Comparison of ENCODE assay signal across 18 cellular contexts in the genomic region with DNA sequence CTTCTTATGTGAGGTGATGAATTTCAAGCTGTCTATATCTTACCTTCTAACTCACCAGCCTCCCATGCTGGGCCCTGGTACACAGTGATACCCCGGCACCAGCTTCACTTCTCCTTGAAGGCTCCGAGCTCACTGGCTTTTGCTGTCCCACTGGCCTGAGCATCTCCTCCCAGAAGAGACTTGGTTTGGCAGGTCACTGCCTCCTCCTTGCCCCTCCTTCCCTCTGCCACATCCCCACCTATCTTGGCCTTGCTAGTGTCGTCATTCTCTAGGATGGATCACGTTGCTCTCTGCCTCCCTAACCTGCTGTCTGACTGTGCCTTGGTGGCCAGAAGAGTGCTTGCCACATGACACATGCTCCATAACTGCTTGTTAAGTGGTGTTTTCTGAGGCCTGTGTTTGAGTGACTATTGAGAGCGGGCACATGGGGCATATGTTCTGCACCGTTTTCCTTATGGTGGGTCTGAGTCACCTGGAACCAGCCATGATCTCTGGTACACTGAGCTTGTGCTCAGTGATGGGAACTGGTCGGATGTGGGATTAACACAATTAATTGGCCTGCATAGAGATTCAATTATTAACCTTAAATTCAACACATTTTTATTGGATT.
DNase-seq lines count a peak whose midpoint lies in the region; ATAC-seq, FAIRE-seq and TF ChIP-seq lines count a peak whose summit lies in the region.
"Had no signal": no experiment of that assay in that cellular context is flagged by ENCODE, and none has a peak within 500 bp of the region (broad histone marks: within the 10 kb centered on the region; RNA-seq: fewer than 3 reads in every experiment).

No MANE protein-coding gene starts in this region.

- no peaks in the 10 kb centered on the region for H3K79me2 ChIP-seq in H1 (ENCODE audit: control insufficient read depth in 1 of 2, insufficient read depth in 2 of 2, low read length in 2 of 2)

- no peak overlapping the region for H3K4ac ChIP-seq in H1 (replicated peaks; ENCODE audit: insufficient read length, low read depth, low read length)
- H3K4ac ChIP-seq in neuronal stem cell (ENCODE audit: low read length): peak overlapping the region; percentile 39

- 0 out of 2 replicates have a peak overlapping the region, but pooled peaks have one; percentile 61 for H2BK20ac ChIP-seq in H1 (ENCODE audit: low read length)

- H2BK12ac ChIP-seq in H1 (ENCODE audit: low read depth, low read length): no peak overlapping the region
- H2BK12ac ChIP-seq in neuronal stem cell (ENCODE audit: low read length): peak overlapping the region; percentile 35

- POLR2A ChIA-PET in H1 (lab: Charles Lee; ENCODE audit: partially characterized antibody): no interaction called here

- H2BK15ac ChIP-seq in H1 (ENCODE audit: low read length): no peak overlapping the region
- no peak overlapping the region for H2BK15ac ChIP-seq in neuronal stem cell (ENCODE audit: low read length)

- peak overlapping the region; percentile 19 for H3K27ac Mint-ChIP-seq in Calu3 (ENCODE audit: unreplicated experiment)
- H3K27ac Mint-ChIP-seq: CD8-positive, alpha-beta T cell had no signal

- no peak for TF ChIP-seq RAD21 in H1 (IDR thresholded peaks at IDR 0.05 in 1 of 2, conservative IDR thresholded peaks at IDR 0.05 in 1 of 2; ENCODE audit: low read depth in 2 of 2, low read length in 2 of 2)

- TF ChIP-seq CTCF in Calu3 (IDR thresholded peaks at IDR 0.05; ENCODE audit: unreplicated experiment): no peak
- TF ChIP-seq CTCF in H1 (IDR thresholded peaks at IDR 0.05; ENCODE audit: control extremely low read depth in 1 of 3, insufficient read depth in 1 of 3, low read depth in 1 of 3, low read length in 3 of 3): no peak

- no peaks in the 10 kb centered on the region; a peak in 1 of 7 replicates for H3K4me1 ChIP-seq in H1 (replicated peaks in 1 of 4; ENCODE audit: control insufficient read depth in 3 of 4, insufficient read depth in 4 of 4, low read length in 3 of 4)
- H3K4me1 ChIP-seq in neuronal stem cell (ENCODE audit: control insufficient read depth in 2 of 2, insufficient read depth in 1 of 2, low read depth in 1 of 2, low read length in 2 of 2): peaks cover 0 to 8% of the 10 kb centered on the region in 2 donors

- DNase-seq in Calu3 (no peak), H1 (ENCODE audit: low read depth in 1 of 2, low spot score in 2 of 2) (no peak), kidney glomerular epithelial cell (lab: John Stamatoyannopoulos, UW) (peak; percentile 61), neuronal stem cell (ENCODE audit: low spot score) (no peak), DMS153 (lab: John Stamatoyannopoulos, UW) (no peak), NCI-H187 treated with DMSO at 0.1 percent for 48 hours (lab: John Stamatoyannopoulos, UW) (no peak)
- DNase-seq: 8988T; CD8-positive, alpha-beta T cell; DMS79; GDM1; GOT3; H9 had no signal

- WGBS in H1 (ENCODE audit: extremely low coverage in 1 of 2, insufficient coverage in 1 of 2, insufficient read length in 1 of 2, insufficient replicate concordance in 2 of 2, low coverage in 1 of 2, low lambda C conversion rate in 2 of 2, missing lambda C conversion rate in 1 of 2), 2 experiments: 95% methylated on average over 7 of the region's 7 CpGs; no CpG with 5 or more reads in 1 of the 2 experiments
- no CpG with 5 or more reads among the region's 7 CpGs for WGBS in neuronal stem cell (ENCODE audit: extremely low coverage in 2 of 2, insufficient read length in 2 of 2, insufficient replicate concordance in 1 of 2), 2 donors

- no peak for FAIRE-seq in H1 (lab: Jason Lieb, UNC)
- FAIRE-seq: D721Med, GM12892, GM18507 had no signal

- H3K27me3 Mint-ChIP-seq in Calu3 (ENCODE audit: unreplicated experiment): no peaks in the 10 kb centered on the region

- H3K14ac ChIP-seq in H1 (ENCODE audit: insufficient read length) (no peak overlapping the region), neuronal stem cell (ENCODE audit: low read length) (no peak overlapping the region)

- H3K27ac ChIP-seq in H1 (ENCODE audit: low read depth, low read length): no peak overlapping the region
- no peak overlapping the region for H3K27ac ChIP-seq in neuronal stem cell (replicated peaks; ENCODE audit: low read length)
- H3K27ac ChIP-seq: BLaER1 had no signal

- H3K36me3 Mint-ChIP-seq in Calu3 (ENCODE audit: insufficient read depth, unreplicated experiment): no peaks in the 10 kb centered on the region
- H3K36me3 Mint-ChIP-seq: CD8-positive, alpha-beta T cell had no signal

- no peaks in the 10 kb centered on the region for H3K27me3 ChIP-seq in H1 (replicated peaks in 1 of 4; ENCODE audit: control insufficient read depth in 3 of 4, extremely low read depth in 1 of 4, insufficient read depth in 3 of 4, low read length in 3 of 4)
- H3K27me3 ChIP-seq in neuronal stem cell (ENCODE audit: control insufficient read depth in 3 of 3, insufficient read depth in 3 of 3, low read depth in 1 of 3, low read length in 3 of 3): no peaks in the 10 kb centered on the region
- H3K27me3 ChIP-seq: BLaER1 had no signal

- H2AFZ ChIP-seq in H1 (ENCODE audit: low read length): no peak overlapping the region
- no peak overlapping the region for H2AFZ ChIP-seq in neuronal stem cell (ENCODE audit: low read length)

- H3K4me3 ChIP-seq in H1 (ENCODE audit: extremely low read depth in 1 of 4, insufficient read depth in 2 of 4, low read depth in 3 of 4, low read length in 4 of 4) (no peak overlapping the region), neuronal stem cell (ENCODE audit: low read length in 2 of 2) (peak overlapping the region in 1 of 2 donors; percentile 47)
- H3K4me3 ChIP-seq: BLaER1 had no signal

- peaks cover 7% of the 10 kb centered on the region for H3K79me1 ChIP-seq in H1 (ENCODE audit: low read depth, low read length)
- no peaks in the 10 kb centered on the region for H3K79me1 ChIP-seq in neuronal stem cell (ENCODE audit: low read depth, low read length)

- H3K23me2 ChIP-seq in H1 (ENCODE audit: low read depth, low read length): peaks cover 2% of the 10 kb centered on the region; the same call in 1 of the 2 replicates

- H2BK120ac ChIP-seq in H1 (replicated peaks; ENCODE audit: low read depth, low read length) (no peak overlapping the region), neuronal stem cell (ENCODE audit: low read depth, low read length) (no peak overlapping the region)

- BruUV-seq in Calu3 (replicated peaks; lab: Mats Ljungman, UMichigan): no TSS peak

- TF ChIP-seq POLR2A in H1 (IDR thresholded peaks at IDR 0.05; ENCODE audit: control extremely low read depth in 1 of 2, low read depth in 2 of 2, low read length in 2 of 2): no peak

- H2BK5ac ChIP-seq in H1 (ENCODE audit: low read depth, low read length) (peak overlapping the region; percentile 40; the same call in 1 of the 2 replicates), neuronal stem cell (ENCODE audit: low read length) (no peak overlapping the region)

- H3K4me3 Mint-ChIP-seq in Calu3 (ENCODE audit: low read depth, unreplicated experiment): no peak overlapping the region
- H3K4me3 Mint-ChIP-seq: CD8-positive, alpha-beta T cell; H9 had no signal

- CTCF ChIA-PET in Calu3 (lab: Charles Lee) (no interaction called here), H1 (lab: Charles Lee; ENCODE audit: partially characterized antibody) (interaction anchor here (0.7 to 1.3 kb wide), 2 partner anchors 102 to 145 kb away, joined by 3 to 4 read pairs; partner anchors contain the start of gene MRPS33)

- TF ChIP-seq EP300 in H1 (IDR thresholded peaks at IDR 0.05; ENCODE audit: borderline replicate concordance in 1 of 2, low read depth in 2 of 2, low read length in 2 of 2): no peak

- no peak overlapping the region for H4K5ac ChIP-seq in H1 (ENCODE audit: insufficient read length, low read depth, low read length)

- peaks cover 0 to 3% of the 10 kb centered on the region in 2 experiments; a peak in 1 of 4 replicates for H3K9me3 ChIP-seq in H1 (ENCODE audit: insufficient read depth in 2 of 2, low read depth in 1 of 2, low read length in 1 of 2)
- H3K9me3 ChIP-seq in neuronal stem cell (replicated peaks in 1 of 2; ENCODE audit: control insufficient read depth in 2 of 2, insufficient read depth in 1 of 2, low read depth in 1 of 2, low read length in 2 of 2): peaks cover 0 to 2% of the 10 kb centered on the region in 2 donors

- peaks cover 2% of the 10 kb centered on the region for H3K9me3 Mint-ChIP-seq in Calu3 (ENCODE audit: low read depth, unreplicated experiment)
- H3K9me3 Mint-ChIP-seq: H9 had no signal

- H4K91ac ChIP-seq in H1 (replicated peaks; ENCODE audit: insufficient read length, low read length): no peak overlapping the region
- H4K91ac ChIP-seq in neuronal stem cell (ENCODE audit: low read depth, low read length, poor library complexity): no peak overlapping the region

- peaks cover 0 to 2% of the 10 kb centered on the region in 2 experiments for H4K20me1 ChIP-seq in H1 (replicated peaks in 1 of 2; ENCODE audit: control insufficient read depth in 1 of 2, insufficient read depth in 2 of 2, low read length in 2 of 2)
- H4K20me1 ChIP-seq: BLaER1 had no signal

- H3K23ac ChIP-seq in H1 (ENCODE audit: insufficient read length) (no peak overlapping the region), neuronal stem cell (ENCODE audit: low read depth, low read length, poor library complexity) (peak overlapping the region; percentile 44)

- H4K8ac ChIP-seq in H1 (ENCODE audit: extremely low read depth, insufficient read depth, low read length) (no peak overlapping the region), neuronal stem cell (ENCODE audit: low read depth, low read length) (no peak overlapping the region)

- H3K18ac ChIP-seq in H1 (ENCODE audit: extremely low read depth, low read length) (no peak overlapping the region), neuronal stem cell (ENCODE audit: low read length) (peak overlapping the region; percentile 62)

- H2AK5ac ChIP-seq in H1 (ENCODE audit: low read depth, low read length) (no peak overlapping the region), neuronal stem cell (ENCODE audit: low read depth, low read length) (no peak overlapping the region)

- no peaks in the 10 kb centered on the region for H3K36me3 ChIP-seq in H1 (ENCODE audit: control insufficient read depth in 2 of 4, insufficient read depth in 4 of 4, low read length in 3 of 4)
- peaks cover 0 to 2% of the 10 kb centered on the region in 2 donors for H3K36me3 ChIP-seq in neuronal stem cell (replicated peaks in 1 of 2; ENCODE audit: control insufficient read depth in 2 of 2, insufficient read depth in 2 of 2, low read length in 2 of 2)
- H3K36me3 ChIP-seq: BLaER1 had no signal

- intact Hi-C loops in Calu3 (cut with micrococcal nuclease; ENCODE audit: unreplicated experiment): loop anchor here (5.0 kb wide), 1 partner anchor 88 kb away; the partner anchor contains the start of gene TMEM178B

- no peak overlapping the region for H3K56ac ChIP-seq in H1 (replicated peaks; ENCODE audit: insufficient read length, low read depth, low read length)

- peaks cover 62% of the 10 kb centered on the region for H3K4me1 Mint-ChIP-seq in Calu3 (ENCODE audit: low read depth, unreplicated experiment)

- H3K4me2 ChIP-seq in H1 (ENCODE audit: insufficient read depth in 1 of 2, low read depth in 2 of 2, low read length in 2 of 2): no peak overlapping the region
- H3K4me2 ChIP-seq in neuronal stem cell (ENCODE audit: insufficient read depth, low read length, poor library complexity, severe bottlenecking): no peak overlapping the region
- H3K4me2 ChIP-seq: BLaER1 had no signal

- ATAC-seq in HG02610 (IDR thresholded peaks at IDR 0.05; ENCODE audit: unreplicated experiment): no peak
- ATAC-seq in GM19035 (IDR thresholded peaks at IDR 0.05; ENCODE audit: unreplicated experiment): no peak
- ATAC-seq: CD8-positive, alpha-beta T cell had no signal

- H3K9ac ChIP-seq in H1 (replicated peaks in 1 of 4; ENCODE audit: extremely low read depth in 1 of 4, low read depth in 3 of 4, low read length in 3 of 4): no peak overlapping the region
- H3K9ac ChIP-seq in neuronal stem cell (ENCODE audit: low read depth, low read length, poor library complexity): no peak overlapping the region
- H3K9ac ChIP-seq: BLaER1 had no signal
